In the genomic region with DNA sequence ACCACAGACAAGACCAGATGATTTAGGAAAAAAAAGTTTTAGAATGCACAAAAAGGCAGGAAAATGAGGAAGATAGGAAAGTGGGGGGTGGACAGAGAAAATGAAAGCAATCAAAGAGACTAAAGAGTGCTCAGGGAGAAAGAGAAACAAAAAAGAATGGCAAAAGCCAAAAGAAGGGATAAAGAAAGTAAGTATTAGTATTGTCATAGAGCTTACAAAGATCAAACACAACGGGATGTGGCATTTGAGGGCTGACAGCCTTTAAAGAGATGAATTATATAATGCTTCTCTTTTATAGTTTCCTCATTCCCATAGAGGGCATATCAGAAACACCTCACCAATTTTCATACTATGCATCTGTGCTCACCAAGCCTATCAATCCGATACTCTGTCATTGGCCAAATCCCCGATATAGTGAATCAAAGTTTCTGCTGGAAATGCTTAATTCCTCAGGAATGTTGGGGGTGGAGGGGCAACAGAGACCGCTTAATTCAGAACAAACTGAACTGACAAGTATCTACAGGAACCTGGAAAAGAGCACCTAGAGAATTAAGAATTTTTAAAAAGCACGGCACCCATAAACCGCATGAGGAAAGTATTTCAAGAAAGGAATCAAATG, we compare ENCODE assay signal across 12 cellular contexts. TPM values are rescaled to one million over a fixed set of nuclear protein-coding genes. Genes with fewer than 3 reads are reported as not detected.
DNase-seq lines count a peak whose midpoint lies in the region; ATAC-seq and FAIRE-seq lines count a peak whose summit lies in the region.
"Had no signal": no experiment of that assay in that cellular context is flagged by ENCODE, and none has a peak within 500 bp of the region (broad histone marks: within the 10 kb centered on the region; RNA-seq: fewer than 3 reads in every experiment).

No MANE protein-coding gene starts in this region.

- H3K4me1 ChIP-seq in CD8-positive, alpha-beta memory T cell (ENCODE audit: insufficient read depth, low read length), result peaks cover 50% of the 10 kb centered on the region
- peaks cover 41 to 50% of the 10 kb centered on the region in 2 donors for H3K4me1 ChIP-seq in naive thymus-derived CD4-positive, alpha-beta T cell (ENCODE audit: control insufficient read depth in 2 of 2, insufficient read depth in 2 of 2, low read length in 2 of 2)

- POLR2A ChIA-PET in CD8-positive, alpha-beta memory T cell (lab: Charles Lee), result interaction anchor here (0.6 kb wide), 1 partner anchor 33 kb away, joined by 4 read pairs; no protein-coding TSS in a partner anchor
- POLR2A ChIA-PET in naive thymus-derived CD4-positive, alpha-beta T cell (lab: Charles Lee), result interaction anchor here (0.6 to 1.0 kb wide), 2 partner anchors 11 to 17 kb away, joined by 3 read pairs; no protein-coding TSS in a partner anchor

- intact Hi-C loops in naive thymus-derived CD4-positive, alpha-beta T cell (cut with micrococcal nuclease), result loop anchor here (5.0 kb wide), 7 partner anchors 76 to 966 kb away; a partner anchor contains a TSS

- H3K4me1 Mint-ChIP-seq in CD8-positive, alpha-beta memory T cell, result peaks cover 60 to 77% (median 66%) of the 10 kb centered on the region in 3 donors
- peaks cover 55% of the 10 kb centered on the region for H3K4me1 Mint-ChIP-seq in activated naive CD8-positive, alpha-beta T cell treated with anti-CD3 and anti-CD28 coated beads for 36 hours
- H3K4me1 Mint-ChIP-seq in naive thymus-derived CD4-positive, alpha-beta T cell, result peaks cover 39 to 66% (median 64%) of the 10 kb centered on the region in 7 donors

- no peaks in the 10 kb centered on the region for H3K9me3 ChIP-seq in CD8-positive, alpha-beta memory T cell (ENCODE audit: low read length)
- H3K9me3 ChIP-seq in naive thymus-derived CD4-positive, alpha-beta T cell (ENCODE audit: control insufficient read depth in 2 of 3, low read length in 3 of 3), result no peaks in the 10 kb centered on the region
- H3K9me3 ChIP-seq: body of pancreas had no signal

- FAIRE-seq in urothelium cell line (lab: Jason Lieb, UNC), result no peak

- DNase-seq in CD8-positive, alpha-beta memory T cell, result peak in 4 of 5 donors; percentile 50 to 74 (median 66)
- peak; percentile 13 to 24 for DNase-seq in Kasumi-1 (lab: John Stamatoyannopoulos, UW)
- no peak for DNase-seq in activated naive CD8-positive, alpha-beta T cell treated with anti-CD3 and anti-CD28 coated beads for 36 hours
- peak in 7 of 9 donors; percentile 38 to 72 (median 58) for DNase-seq in naive thymus-derived CD4-positive, alpha-beta T cell
- no peak for DNase-seq in GDM1 (lab: John Stamatoyannopoulos, UW)
- DNase-seq in AG08395 (ENCODE audit: low spot score), result no peak
- no peak for DNase-seq in urothelium cell line (ENCODE audit: low spot score)
- DNase-seq: body of pancreas; KG1; NCI-H524 treated with DMSO at 0.1 percent for 48 hours; stimulated activated CD4-positive, alpha-beta T cell treated with anti-CD3 and anti-CD28 coated beads, Interleukin-4, amount 100 ng/mL, for 24 hours had no signal

- ATAC-seq in naive thymus-derived CD4-positive, alpha-beta T cell, result peak; percentile 69
- ATAC-seq in GM18873 (IDR thresholded peaks at IDR 0.05; ENCODE audit: low FRiP score, unreplicated experiment), result no peak
- ATAC-seq: body of pancreas had no signal

- CTCF ChIA-PET in CD8-positive, alpha-beta memory T cell (lab: Charles Lee), result no interaction called here
- CTCF ChIA-PET in naive thymus-derived CD4-positive, alpha-beta T cell (lab: Charles Lee), result no interaction called here

- H3K27ac ChIP-seq in CD8-positive, alpha-beta memory T cell (ENCODE audit: low read depth, low read length), result peak overlapping the region; percentile 34
- H3K27ac ChIP-seq in naive thymus-derived CD4-positive, alpha-beta T cell (ENCODE audit: low read depth, low read length), result peak overlapping the region; percentile 58
- H3K27ac ChIP-seq: body of pancreas had no signal

- no peaks in the 10 kb centered on the region for H3K27me3 ChIP-seq in CD8-positive, alpha-beta memory T cell (ENCODE audit: insufficient read depth, low read length, poor library complexity, severe bottlenecking)
- no peaks in the 10 kb centered on the region for H3K27me3 ChIP-seq in naive thymus-derived CD4-positive, alpha-beta T cell (ENCODE audit: control insufficient read depth in 2 of 2, insufficient read depth in 2 of 2, low read length in 2 of 2)
- H3K27me3 ChIP-seq: body of pancreas had no signal

- H3K4me3 ChIP-seq in CD8-positive, alpha-beta memory T cell (ENCODE audit: low read length), result peak overlapping the region; percentile 23
- peak overlapping the region; percentile 26 for H3K4me3 ChIP-seq in naive thymus-derived CD4-positive, alpha-beta T cell (ENCODE audit: low read length)
- H3K4me3 ChIP-seq: body of pancreas had no signal

- H3K27ac Mint-ChIP-seq in CD8-positive, alpha-beta memory T cell, result peak overlapping the region; percentile 61 to 97 (median 88)
- peak overlapping the region; percentile 87 for H3K27ac Mint-ChIP-seq in activated naive CD8-positive, alpha-beta T cell treated with anti-CD3 and anti-CD28 coated beads for 36 hours
- H3K27ac Mint-ChIP-seq in naive thymus-derived CD4-positive, alpha-beta T cell, result peak overlapping the region; percentile 49 to 97 (median 87)

- H3K36me3 Mint-ChIP-seq in CD8-positive, alpha-beta memory T cell, result peaks cover 0 to 31% (median 5%) of the 10 kb centered on the region in 3 donors
- peaks cover 19% of the 10 kb centered on the region for H3K36me3 Mint-ChIP-seq in activated naive CD8-positive, alpha-beta T cell treated with anti-CD3 and anti-CD28 coated beads for 36 hours
- H3K36me3 Mint-ChIP-seq in naive thymus-derived CD4-positive, alpha-beta T cell, result peaks cover 0 to 15% (median 11%) of the 10 kb centered on the region in 5 donors

- no peaks in the 10 kb centered on the region for H3K27me3 Mint-ChIP-seq in CD8-positive, alpha-beta memory T cell
- no peaks in the 10 kb centered on the region for H3K27me3 Mint-ChIP-seq in activated naive CD8-positive, alpha-beta T cell treated with anti-CD3 and anti-CD28 coated beads for 36 hours
- H3K27me3 Mint-ChIP-seq in naive thymus-derived CD4-positive, alpha-beta T cell, result no peaks in the 10 kb centered on the region

- peaks cover 12% of the 10 kb centered on the region for H3K36me3 ChIP-seq in CD8-positive, alpha-beta memory T cell (ENCODE audit: insufficient read depth, low read length)
- H3K36me3 ChIP-seq in naive thymus-derived CD4-positive, alpha-beta T cell (ENCODE audit: control insufficient read depth in 2 of 3, insufficient read depth in 3 of 3, low read length in 3 of 3), result peaks cover 0 to 15% (median 0%) of the 10 kb centered on the region in 3 experiments

- H3K4me3 Mint-ChIP-seq in CD8-positive, alpha-beta memory T cell, result peak overlapping the region; percentile 49 to 88 (median 85)
- peak overlapping the region; percentile 68 for H3K4me3 Mint-ChIP-seq in activated naive CD8-positive, alpha-beta T cell treated with anti-CD3 and anti-CD28 coated beads for 36 hours
- H3K4me3 Mint-ChIP-seq in naive thymus-derived CD4-positive, alpha-beta T cell, result peak overlapping the region; percentile 45 to 91 (median 78)

- H3K9me3 Mint-ChIP-seq in CD8-positive, alpha-beta memory T cell, result no peaks in the 10 kb centered on the region
- H3K9me3 Mint-ChIP-seq in activated naive CD8-positive, alpha-beta T cell treated with anti-CD3 and anti-CD28 coated beads for 36 hours, result no peaks in the 10 kb centered on the region
- H3K9me3 Mint-ChIP-seq in naive thymus-derived CD4-positive, alpha-beta T cell, result peaks cover 0 to 1% (median 0%) of the 10 kb centered on the region in 11 donors

RNA-seq across cellular contexts. Expression of a gene that starts 2.7 kb away (rescaled TPM):
- 10 to 100 TPM; 29.2 to 38.9 TPM for total RNA-seq in CD8-positive, alpha-beta memory T cell
- polyA plus RNA-seq in CD8-positive, alpha-beta memory T cell, result 39.4 TPM
- total RNA-seq in activated naive CD8-positive, alpha-beta T cell treated with anti-CD3 and anti-CD28 coated beads for 36 hours, result 10 to 100 TPM; 29.6 TPM
- total RNA-seq in naive thymus-derived CD4-positive, alpha-beta T cell, result 10 to 100 TPM; 38.3 to 77.0 (median 60.7) TPM
- 10 to 100 TPM; 24.7 to 39.6 TPM for polyA plus RNA-seq in naive thymus-derived CD4-positive, alpha-beta T cell

RNA-seq across cellular contexts. Expression of a gene that starts 2.8 kb away (rescaled TPM):
- 10 to 100 TPM; 11.6 TPM for total RNA-seq in CD8-positive, alpha-beta memory T cell
- 6.6 TPM for polyA plus RNA-seq in CD8-positive, alpha-beta memory T cell
- 10 to 100 TPM; 14.5 to 15.3 TPM for total RNA-seq in activated naive CD8-positive, alpha-beta T cell treated with anti-CD3 and anti-CD28 coated beads for 36 hours
- 10 to 100 TPM; 10.0 to 14.1 (median 11.2) TPM for total RNA-seq in naive thymus-derived CD4-positive, alpha-beta T cell
- 1 to 10 TPM; 7.5 to 7.9 TPM for polyA plus RNA-seq in naive thymus-derived CD4-positive, alpha-beta T cell

RNA-seq across cellular contexts. Expression of a gene that starts 19.0 kb away (rescaled TPM):
- 10 to 100 TPM; 46.5 to 48.7 TPM for total RNA-seq in CD8-positive, alpha-beta memory T cell
- polyA plus RNA-seq in CD8-positive, alpha-beta memory T cell, result 44.6 TPM
- total RNA-seq in activated naive CD8-positive, alpha-beta T cell treated with anti-CD3 and anti-CD28 coated beads for 36 hours, result 10 to 100 TPM; 23.8 to 25.7 TPM
- 10 to 100 TPM; 10.5 to 38.7 (median 14.4) TPM for total RNA-seq in naive thymus-derived CD4-positive, alpha-beta T cell
- polyA plus RNA-seq in naive thymus-derived CD4-positive, alpha-beta T cell, result 10 to 100 TPM; 32.5 to 35.4 TPM

Comparison
In these comparisons a context has a peak if more than half of its experiments do, and no peak if none do; other contexts are left out.
1. DNase-seq: peak in CD8-positive, alpha-beta memory T cell (4 of 5), Kasumi-1 (2 of 2) and naive thymus-derived CD4-positive, alpha-beta T cell (7 of 9); none in activated naive CD8-positive, alpha-beta T cell treated with anti-CD3 and anti-CD28 coated beads for 36 hours (single experiment), GDM1 (single experiment), AG08395 (single experiment) and urothelium cell line (single experiment).
2. Peak in every context shown above with its lines, with median percentiles within 50 percentile points of each other: H3K27ac Mint-ChIP-seq and H3K4me3 Mint-ChIP-seq.